Comparison of ENCODE assay signal across 15 cellular contexts in the genomic region with DNA sequence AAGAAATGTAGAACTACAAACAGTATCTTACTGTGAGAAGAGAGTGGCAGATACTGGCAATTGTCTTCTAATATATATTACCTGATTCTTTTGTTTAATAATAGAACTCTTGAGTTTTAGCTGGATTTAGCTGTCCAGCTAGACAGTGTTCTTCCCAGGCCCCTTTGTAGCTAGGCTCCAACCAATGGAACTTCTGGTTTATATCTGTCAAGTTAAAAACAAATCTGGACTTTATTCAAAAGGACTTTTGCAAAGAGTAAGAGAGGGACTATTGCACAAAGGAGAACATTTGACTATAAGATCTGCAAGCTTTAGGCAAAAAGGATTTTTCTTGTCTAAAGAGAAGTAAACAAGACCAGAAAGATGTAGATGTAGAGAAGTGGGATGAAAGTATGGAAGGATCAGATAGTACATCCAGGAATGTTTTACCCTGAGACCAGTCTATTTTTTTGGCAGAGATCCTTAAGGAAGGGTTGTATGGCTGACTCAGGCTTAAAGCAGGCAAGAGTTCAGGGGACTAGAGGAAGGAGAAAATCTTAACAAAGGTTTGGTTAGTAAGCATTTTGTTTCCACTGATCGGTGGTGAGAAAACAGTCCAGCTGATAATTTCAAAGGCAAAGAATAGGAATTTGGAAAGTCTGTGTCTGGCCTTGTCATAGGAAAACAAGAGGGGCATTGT.
DNase-seq lines count a peak whose midpoint lies in the region; ATAC-seq and TF ChIP-seq lines count a peak whose summit lies in the region.
"Had no signal": no experiment of that assay in that cellular context is flagged by ENCODE, and none has a peak within 500 bp of the region (broad histone marks: within the 10 kb centered on the region; RNA-seq: fewer than 3 reads in every experiment).

No MANE protein-coding gene starts in this region.

- no peaks in the 10 kb centered on the region for H3K27me3 Mint-ChIP-seq in activated CD8-positive, alpha-beta memory T cell treated with anti-CD3 and anti-CD28 coated beads, Interleukin-2, amount 10 ng/mL, durations not matched to agents 7 days and 5 days
- H3K27me3 Mint-ChIP-seq in nephron progenitor cell (ENCODE audit: low read depth, poor library complexity), result peaks cover 2% of the 10 kb centered on the region

- no peaks in the 10 kb centered on the region for H3K9me3 ChIP-seq in PC-3 (ENCODE audit: low read length)
- no peaks in the 10 kb centered on the region for H3K9me3 ChIP-seq in mucosa of descending colon
- H3K9me3 ChIP-seq: sigmoid colon had no signal

- no peaks in the 10 kb centered on the region for H3K27me3 ChIP-seq in PC-3 (ENCODE audit: low read length)
- H3K27me3 ChIP-seq: sigmoid colon had no signal

- intact Hi-C loops in PC-3 (cut with micrococcal nuclease) (loop anchor here (10.0 kb wide), 1 partner anchor 154 kb away; no protein-coding TSS in a partner anchor), mucosa of descending colon (cut with DNase I, micrococcal nuclease) (no loop called here)

- no peaks in the 10 kb centered on the region for H4K20me1 ChIP-seq in PC-3 (ENCODE audit: low read length)

- peak overlapping the region; percentile 40 for H3K9ac ChIP-seq in PC-3 (ENCODE audit: low read length)

- ATAC-seq in PC-3, result peak; percentile 85
- ATAC-seq in mucosa of descending colon, result peak; percentile 53
- no peak for ATAC-seq in activated CD8-positive, alpha-beta memory T cell treated with anti-CD3 and anti-CD28 coated beads, Interleukin-2, amount 10 ng/mL, durations not matched to agents 7 days and 5 days
- no peak for ATAC-seq in HG03342 (IDR thresholded peaks at IDR 0.05; ENCODE audit: unreplicated experiment)
- ATAC-seq: activated CD8-positive, alpha-beta T cell treated with anti-CD3 and anti-CD28 coated beads, Interleukin-2, amount 10 ng/mL, durations not matched to agents 7 days and 5 days; esophagus mucosa; T-helper 17 cell had no signal

- H3K4me1 Mint-ChIP-seq in activated CD8-positive, alpha-beta memory T cell treated with anti-CD3 and anti-CD28 coated beads, Interleukin-2, amount 10 ng/mL, durations not matched to agents 7 days and 5 days, result no peaks in the 10 kb centered on the region
- no peaks in the 10 kb centered on the region for H3K4me1 Mint-ChIP-seq in nephron progenitor cell
- H3K4me1 Mint-ChIP-seq: T-helper 17 cell had no signal

- H3K4me3 ChIP-seq in AG09309 (ENCODE audit: control insufficient read depth, low read depth, low read length) (no peak overlapping the region), PC-3 (ENCODE audit: low read length) (0 out of 2 replicates have a peak overlapping the region, but pooled peaks have one; percentile 17), mucosa of descending colon (no peak overlapping the region)
- H3K4me3 ChIP-seq: sigmoid colon had no signal

- no peaks in the 10 kb centered on the region for H3F3A ChIP-seq in PC-3 (ENCODE audit: low read length, unreplicated experiment)

- peak overlapping the region; percentile 78 for H3K27ac ChIP-seq in PC-3 (ENCODE audit: low read length)

- no peaks in the 10 kb centered on the region for H3K79me2 ChIP-seq in PC-3 (ENCODE audit: low read length)

- no peak overlapping the region for H3K27ac Mint-ChIP-seq in activated CD8-positive, alpha-beta memory T cell treated with anti-CD3 and anti-CD28 coated beads, Interleukin-2, amount 10 ng/mL, durations not matched to agents 7 days and 5 days
- no peak overlapping the region for H3K27ac Mint-ChIP-seq in nephron progenitor cell
- H3K27ac Mint-ChIP-seq: activated CD8-positive, alpha-beta T cell treated with anti-CD3 and anti-CD28 coated beads, Interleukin-2, amount 10 ng/mL, durations not matched to agents 7 days and 5 days; T-helper 17 cell had no signal

- DNase-seq in AG09309 (ENCODE audit: low read depth) (peak; percentile 38), PC-3 (peak; percentile 77), fibroblast of gingiva (ENCODE audit: low read depth) (peak; percentile 63), mucosa of descending colon (no peak), D341Med (ENCODE audit: low spot score) (no peak), nephron progenitor cell (no peak)
- DNase-seq in activated CD8-positive, alpha-beta memory T cell treated with anti-CD3 and anti-CD28 coated beads, Interleukin-2, amount 10 ng/mL, durations not matched to agents 7 days and 5 days, result no peak
- DNase-seq: activated CD8-positive, alpha-beta T cell treated with anti-CD3 and anti-CD28 coated beads, Interleukin-2, amount 10 ng/mL, durations not matched to agents 7 days and 5 days; amniotic stem cell; C1 segment of cervical spinal cord; NK-92 treated with Interleukin-12 subunit alpha and Interleukin-12 subunit beta, amount 100 ng/mL, for 24 hours; sigmoid colon; T-helper 17 cell had no signal

- no peaks in the 10 kb centered on the region for H3K36me3 Mint-ChIP-seq in activated CD8-positive, alpha-beta memory T cell treated with anti-CD3 and anti-CD28 coated beads, Interleukin-2, amount 10 ng/mL, durations not matched to agents 7 days and 5 days
- no peaks in the 10 kb centered on the region for H3K36me3 Mint-ChIP-seq in nephron progenitor cell (ENCODE audit: low read depth)

- POLR2A ChIA-PET in PC-3 (lab: Charles Lee; ENCODE audit: unreplicated experiment), result interaction anchor here (0.5 kb wide), 1 partner anchor 78 kb away, joined by 6 read pairs; no protein-coding TSS in a partner anchor

- CTCF ChIA-PET in PC-3 (lab: Charles Lee), result no interaction called here
- CTCF ChIA-PET in activated CD8-positive, alpha-beta memory T cell treated with anti-CD3 and anti-CD28 coated beads, Interleukin-2, amount 10 ng/mL, durations not matched to agents 7 days and 5 days (lab: Charles Lee), result no interaction called here

- TF ChIP-seq CTCF in AG09309 (IDR thresholded peaks at IDR 0.05; ENCODE audit: control insufficient read depth, insufficient read depth, low read depth, low read length, missing control alignments) (no peak), PC-3 (conservative IDR thresholded peaks at IDR 0.05; ENCODE audit: low read depth, low read length) (no peak), mucosa of descending colon (IDR thresholded peaks at IDR 0.05) (no peak), nephron progenitor cell (IDR thresholded peaks at IDR 0.05) (no peak)

- H3K4me3 Mint-ChIP-seq in activated CD8-positive, alpha-beta memory T cell treated with anti-CD3 and anti-CD28 coated beads, Interleukin-2, amount 10 ng/mL, durations not matched to agents 7 days and 5 days, result no peak overlapping the region
- H3K4me3 Mint-ChIP-seq in nephron progenitor cell, result no peak overlapping the region
- H3K4me3 Mint-ChIP-seq: activated CD8-positive, alpha-beta T cell treated with anti-CD3 and anti-CD28 coated beads, Interleukin-2, amount 10 ng/mL, durations not matched to agents 7 days and 5 days; T-helper 17 cell had no signal

- no peak overlapping the region for H2AFZ ChIP-seq in PC-3 (ENCODE audit: low read length)

- no peaks in the 10 kb centered on the region for H3K36me3 ChIP-seq in PC-3 (ENCODE audit: low read depth, low read length)
- H3K36me3 ChIP-seq in mucosa of descending colon (ENCODE audit: low read depth), result no peaks in the 10 kb centered on the region
- H3K36me3 ChIP-seq: sigmoid colon had no signal

- H3K4me1 ChIP-seq in PC-3 (ENCODE audit: insufficient read depth, low read length), result peaks cover 54% of the 10 kb centered on the region
- H3K4me1 ChIP-seq in mucosa of descending colon (ENCODE audit: low read depth), result peaks cover 9% of the 10 kb centered on the region

- no peaks in the 10 kb centered on the region for H3K9me3 Mint-ChIP-seq in activated CD8-positive, alpha-beta memory T cell treated with anti-CD3 and anti-CD28 coated beads, Interleukin-2, amount 10 ng/mL, durations not matched to agents 7 days and 5 days (ENCODE audit: low read depth)
- no peaks in the 10 kb centered on the region for H3K9me3 Mint-ChIP-seq in nephron progenitor cell

- BruUV-seq in PC-3 (replicated peaks; lab: Mats Ljungman, UMichigan), result no TSS peak

- H3K4me2 ChIP-seq in PC-3 (ENCODE audit: low read length), result peak overlapping the region; percentile 50

- no peaks in the 10 kb centered on the region; the same call in 1 of the 2 replicates for H3K9me2 ChIP-seq in PC-3 (replicated peaks; ENCODE audit: low read length)

Comparison
In these comparisons a context has a peak if more than half of its experiments do, and no peak if none do; other contexts are left out.
1. DNase-seq: peak in AG09309 (single experiment), PC-3 (single experiment) and fibroblast of gingiva (single experiment); none in mucosa of descending colon (0 of 3), D341Med (single experiment), activated CD8-positive, alpha-beta memory T cell treated with anti-CD3 and anti-CD28 coated beads, Interleukin-2, amount 10 ng/mL, durations not matched to agents 7 days and 5 days (single experiment) and nephron progenitor cell (single experiment).
2. ATAC-seq: peak in PC-3 (single experiment) and mucosa of descending colon (single experiment); none in activated CD8-positive, alpha-beta memory T cell treated with anti-CD3 and anti-CD28 coated beads, Interleukin-2, amount 10 ng/mL, durations not matched to agents 7 days and 5 days (single experiment) and HG03342 (single experiment).